Comparison of ENCODE assay signal across 10 cellular contexts in the genomic region with DNA sequence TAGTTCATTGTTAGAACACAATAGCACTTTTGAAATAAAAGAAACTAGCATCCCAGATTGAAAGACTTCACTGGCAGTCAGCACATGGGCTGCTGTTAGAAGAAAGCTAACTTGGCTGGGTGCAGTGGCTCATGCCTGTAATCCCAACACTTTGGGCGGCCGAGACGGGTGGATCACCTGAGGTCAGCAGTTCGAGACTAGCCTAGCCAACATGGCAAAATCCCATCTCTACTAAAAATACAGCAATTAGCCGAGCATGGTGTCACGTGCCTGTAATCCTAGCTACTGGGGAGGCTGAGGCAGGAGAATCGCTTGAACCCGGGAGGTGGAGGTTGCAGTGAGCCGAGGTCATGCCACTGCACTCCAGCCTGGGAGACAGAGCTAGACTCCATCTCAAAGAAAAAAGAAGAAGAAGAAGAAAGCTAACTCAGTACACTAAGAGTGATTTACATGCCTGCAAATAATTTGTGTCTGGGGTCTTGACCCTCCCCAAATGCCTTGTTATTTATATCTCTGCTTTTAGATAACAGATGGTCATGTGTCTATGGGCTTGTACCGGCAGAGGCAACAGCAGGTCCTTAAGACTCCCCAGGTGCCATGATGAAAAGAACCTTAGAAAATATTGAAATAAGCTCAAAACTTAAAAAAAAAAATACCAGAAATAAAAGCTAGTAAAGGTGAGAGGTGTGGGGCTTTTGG. TPM values are rescaled to one million over a fixed set of nuclear protein-coding genes. Genes with fewer than 3 reads are reported as not detected.
DNase-seq lines count a peak whose midpoint lies in the region; ATAC-seq and TF ChIP-seq lines count a peak whose summit lies in the region.
"Had no signal": no experiment of that assay in that cellular context is flagged by ENCODE, and none has a peak within 500 bp of the region (broad histone marks: within the 10 kb centered on the region; RNA-seq: fewer than 3 reads in every experiment).

No MANE protein-coding gene starts in this region.

- H3K4me3 Mint-ChIP-seq in nephron (peak overlapping the region; percentile 43 to 91 (median 48)), natural killer cell (no peak overlapping the region)

- intact Hi-C loops in heart left ventricle (cut with DNase I) (no loop called here), left ventricle myocardium superior (cut with micrococcal nuclease) (no loop called here), uterus (cut with DNase I; ENCODE audit: low total_unique reads) (no loop called here), natural killer cell (cut with micrococcal nuclease) (no loop called here)

- H3K9me3 ChIP-seq in heart left ventricle (no peaks in the 10 kb centered on the region), uterus (no peaks in the 10 kb centered on the region)
- H3K9me3 ChIP-seq: pancreas had no signal

- no peak for ATAC-seq in heart left ventricle
- no peak for ATAC-seq in left ventricle myocardium superior
- ATAC-seq in HG03097 (IDR thresholded peaks at IDR 0.05; ENCODE audit: low FRiP score, unreplicated experiment) = no peak
- ATAC-seq in natural killer cell = no peak
- no peak for ATAC-seq in GM19328 (IDR thresholded peaks at IDR 0.05; ENCODE audit: unreplicated experiment)
- ATAC-seq: pancreas had no signal

- WGBS in heart left ventricle, 4 donors = 35 to 45% (median 43%) methylated on average over 10 of the region's 10 CpGs

- H3K27me3 Mint-ChIP-seq in nephron (ENCODE audit: low read depth) = no peaks in the 10 kb centered on the region
- H3K27me3 Mint-ChIP-seq in natural killer cell (ENCODE audit: low read depth in 2 of 2) = peaks cover 0 to 5% of the 10 kb centered on the region in 2 donors

- TF ChIP-seq CTCF in heart left ventricle (IDR thresholded peaks at IDR 0.05) (no peak), coronary artery (IDR thresholded peaks at IDR 0.05) (no peak), nephron (IDR thresholded peaks at IDR 0.05; ENCODE audit: unreplicated experiment in 3 of 3) (no peak), uterus (IDR thresholded peaks at IDR 0.05) (no peak), natural killer cell (IDR thresholded peaks at IDR 0.05) (no peak)

- peak overlapping the region; percentile 91 to 99 (median 96) for H3K27ac ChIP-seq in heart left ventricle
- peak overlapping the region; percentile 66 to 98 for H3K27ac ChIP-seq in coronary artery
- peak overlapping the region; percentile 97 to 98 for H3K27ac ChIP-seq in uterus

- DNase-seq in heart left ventricle (no peak), left ventricle myocardium superior (no peak), coronary artery (ENCODE audit: low spot score) (no peak), uterus (no peak), natural killer cell (no peak)
- DNase-seq: activated effector memory CD4-positive, alpha-beta T cell treated with Interleukin-2 at 50 U/mL for 16 hours had no signal

- H3K36me3 ChIP-seq in heart left ventricle (peaks cover 0 to 69% (median 14%) of the 10 kb centered on the region in 9 donors), uterus (no peaks in the 10 kb centered on the region)

- peak in 1 of 2 donors; percentile 33 for TF ChIP-seq POLR2A in heart left ventricle (IDR thresholded peaks at IDR 0.05)
- no peak for TF ChIP-seq POLR2A in uterus (IDR thresholded peaks at IDR 0.05)

- peaks cover 89% of the 10 kb centered on the region for H3K4me1 Mint-ChIP-seq in nephron
- H3K4me1 Mint-ChIP-seq in natural killer cell = peaks cover 42 to 48% of the 10 kb centered on the region in 2 donors

- peaks cover 0 to under 1% (median 0%) of the 10 kb centered on the region in 9 donors for H3K27me3 ChIP-seq in heart left ventricle
- H3K27me3 ChIP-seq in uterus = no peaks in the 10 kb centered on the region
- H3K27me3 ChIP-seq: pancreas had no signal

- H3K9me3 Mint-ChIP-seq in nephron (no peaks in the 10 kb centered on the region), natural killer cell (no peaks in the 10 kb centered on the region)

- H3K36me3 Mint-ChIP-seq in nephron (ENCODE audit: low read depth) = peaks cover 36% of the 10 kb centered on the region
- no peaks in the 10 kb centered on the region for H3K36me3 Mint-ChIP-seq in natural killer cell

- peaks cover 5 to 98% (median 82%) of the 10 kb centered on the region in 12 donors for H3K4me1 ChIP-seq in heart left ventricle
- H3K4me1 ChIP-seq in uterus = peaks cover 11 to 34% of the 10 kb centered on the region in 2 donors

- H3K27ac Mint-ChIP-seq in nephron (peak overlapping the region; percentile 80 to 95 (median 89)), natural killer cell (no peak overlapping the region)

- peak overlapping the region in 4 of 12 donors; percentile 3 to 16 (median 10) for H3K4me3 ChIP-seq in heart left ventricle
- peak overlapping the region; percentile 54 for H3K4me3 ChIP-seq in coronary artery
- H3K4me3 ChIP-seq in uterus = no peak overlapping the region
- H3K4me3 ChIP-seq: pancreas had no signal

RNA-seq across cellular contexts. Expression of a gene that starts 9.7 kb away (rescaled TPM):
- total RNA-seq in heart left ventricle (over 10,000 TPM in 7 of 9 donors, 1,000 to 10,000 TPM in 2; 9,722 to 18,689 (median 13,330) TPM), left ventricle myocardium superior (14,056 TPM), uterus (1,000 to 10,000 TPM in 2 of 4 donors, 100 to 1,000 TPM in 2; 622 to 1,998 (median 1,003) TPM), natural killer cell (10 to 100 TPM; 21.5 to 33.0 (median 25.6) TPM)
- polyA plus RNA-seq in heart left ventricle = over 10,000 TPM; 13,651 to 16,217 TPM

Comparison
In these comparisons a context has a peak if more than half of its experiments do, and no peak if none do; other contexts are left out.
1. H3K27ac Mint-ChIP-seq: peak in nephron (3 of 3); none in natural killer cell (0 of 2).
2. RNA of a gene that starts 9.7 kb away (total RNA-seq): 14,056 TPM in left ventricle myocardium superior (single experiment), 9,722 to 18,689 TPM in heart left ventricle and 622 to 1,998 TPM in uterus; 21.5 to 33.0 TPM in natural killer cell; every median in the first group is over 10 times any median in the second.
3. Peak in every context shown above with its lines, with median percentiles within 50 percentile points of each other: H3K27ac ChIP-seq.